Comparison of ENCODE assay signal across 12 cellular contexts in genomic region chr10:89001428-89002072, GRCh38. TPM values are rescaled to one million over a fixed set of nuclear protein-coding genes. Genes with fewer than 3 reads are reported as not detected.
DNase-seq lines count a peak whose midpoint lies in the region; ATAC-seq and TF ChIP-seq lines count a peak whose summit lies in the region.
"Had no signal": no experiment of that assay in that cellular context is flagged by ENCODE, and none has a peak within 500 bp of the region (broad histone marks: within the 10 kb centered on the region; RNA-seq: fewer than 3 reads in every experiment).

No MANE protein-coding gene starts in this region.

- intact Hi-C loops in heart left ventricle (cut with DNase I): no loop called here
- intact Hi-C loops in Right ventricle myocardium inferior (cut with DNase I): no loop called here
- intact Hi-C loops in lower lobe of right lung (cut with DNase I): no loop called here
- intact Hi-C loops in uterus (cut with DNase I; ENCODE audit: low total_unique reads): no loop called here

- H3K36me3 ChIP-seq in heart left ventricle (peaks cover 0 to 37% (median 25%) of the 10 kb centered on the region in 9 donors), brain microvascular endothelial cell (replicated peaks) (no peaks in the 10 kb centered on the region), lower lobe of right lung (peaks cover 26% of the 10 kb centered on the region), uterus (no peaks in the 10 kb centered on the region)
- H3K36me3 ChIP-seq: BLaER1 had no signal

- no peaks in the 10 kb centered on the region for H3K9me3 ChIP-seq in heart left ventricle
- no peaks in the 10 kb centered on the region for H3K9me3 ChIP-seq in lower lobe of right lung
- H3K9me3 ChIP-seq in uterus: no peaks in the 10 kb centered on the region
- H3K9me3 ChIP-seq: BLaER1, MG63, SJSA1 had no signal

- ATAC-seq in heart left ventricle: peak in 2 of 4 donors; percentile 32 to 39
- no peak for ATAC-seq in Right ventricle myocardium inferior
- peak in 1 of 2 donors; percentile 45 for ATAC-seq in lower lobe of right lung

- 52 to 73% (median 59%) methylated on average over 7 of the region's 7 CpGs for WGBS in heart left ventricle, 4 donors

- peak overlapping the region in 4 of 12 donors; percentile 8 to 44 (median 24) for H3K4me3 ChIP-seq in heart left ventricle
- H3K4me3 ChIP-seq in brain microvascular endothelial cell (ENCODE audit: low read depth, low read length): no peak overlapping the region
- H3K4me3 ChIP-seq in lower lobe of right lung: peak overlapping the region; percentile 9
- no peak overlapping the region for H3K4me3 ChIP-seq in uterus
- H3K4me3 ChIP-seq: BLaER1 had no signal

- peaks cover 0 to 58% (median 11%) of the 10 kb centered on the region in 12 donors for H3K4me1 ChIP-seq in heart left ventricle
- H3K4me1 ChIP-seq in lower lobe of right lung: peaks cover 43% of the 10 kb centered on the region
- no peaks in the 10 kb centered on the region for H3K4me1 ChIP-seq in uterus
- H3K4me1 ChIP-seq: BLaER1 had no signal

- H3K27me3 ChIP-seq in heart left ventricle: no peaks in the 10 kb centered on the region
- H3K27me3 ChIP-seq in brain microvascular endothelial cell (replicated peaks): no peaks in the 10 kb centered on the region
- no peaks in the 10 kb centered on the region for H3K27me3 ChIP-seq in lower lobe of right lung (ENCODE audit: low read depth)
- H3K27me3 ChIP-seq in uterus: no peaks in the 10 kb centered on the region
- H3K27me3 ChIP-seq: BLaER1, MG63, SJSA1 had no signal

- DNase-seq in heart left ventricle (no peak), Right ventricle myocardium inferior (ENCODE audit: missing footprints) (no peak), brain microvascular endothelial cell (peak; percentile 14), lower lobe of right lung (no peak), uterus (no peak), NCI-H345 (lab: John Stamatoyannopoulos, UW) (no peak), NCI-H146 treated with DMSO at 0.1 percent for 48 hours (lab: John Stamatoyannopoulos, UW; ENCODE audit: unreplicated experiment) (no peak), OCI-M2 (lab: John Stamatoyannopoulos, UW; ENCODE audit: unreplicated experiment) (no peak)
- DNase-seq: activated gamma-delta T cell treated with Interleukin-2 at 50 U/mL for 16 hours, MG63 had no signal

- TF ChIP-seq CTCF in heart left ventricle (IDR thresholded peaks at IDR 0.05) (no peak), brain microvascular endothelial cell (IDR thresholded peaks at IDR 0.05; ENCODE audit: low read depth, low read length, missing control alignments) (no peak), lower lobe of right lung (IDR thresholded peaks at IDR 0.05) (no peak), uterus (IDR thresholded peaks at IDR 0.05) (no peak)

- TF ChIP-seq POLR2A in heart left ventricle (IDR thresholded peaks at IDR 0.05): no peak
- TF ChIP-seq POLR2A in uterus (IDR thresholded peaks at IDR 0.05): no peak

- in situ Hi-C loops in brain microvascular endothelial cell (cut with HindIII; ENCODE audit: low pct_ligation_motif_present, low sequenced_read_pairs): loop anchor here (25.0 kb wide), 1 partner anchor 211 kb away; the partner anchor contains the start of gene CH25H

- peak overlapping the region in 10 of 12 donors; percentile 5 to 63 (median 48) for H3K27ac ChIP-seq in heart left ventricle
- H3K27ac ChIP-seq in brain microvascular endothelial cell: no peak overlapping the region
- H3K27ac ChIP-seq in lower lobe of right lung: peak overlapping the region; percentile 71
- peak overlapping the region; percentile 52 to 99 for H3K27ac ChIP-seq in uterus
- H3K27ac ChIP-seq: BLaER1, SJSA1 had no signal

RNA-seq across cellular contexts. Expression of gene FAS, which starts 11.0 kb away (rescaled TPM):
- total RNA-seq in heart left ventricle (10 to 100 TPM in 2 of 9 donors, 1 to 10 TPM in 7; 2.6 to 15.6 (median 5.1) TPM), Right ventricle myocardium inferior (4.7 TPM), lower lobe of right lung (35.7 TPM), uterus (100 to 1,000 TPM in 1 of 4 donors, 10 to 100 TPM in 3; 14.4 to 133 (median 48.7) TPM)
- polyA plus RNA-seq in heart left ventricle: 1 to 10 TPM; 1.6 to 3.2 TPM

RNA-seq across cellular contexts. Expression of gene ACTA2, which starts 49.0 kb away (rescaled TPM):
- total RNA-seq in heart left ventricle: 100 to 1,000 TPM in 4 of 9 donors, 10 to 100 TPM in 5; 70.9 to 244 (median 86.7) TPM
- polyA plus RNA-seq in heart left ventricle: 100 to 1,000 TPM; 110 to 122 TPM
- 75.2 TPM for total RNA-seq in Right ventricle myocardium inferior
- total RNA-seq in lower lobe of right lung: 204 TPM
- total RNA-seq in uterus: 1,000 to 10,000 TPM; 2,685 to 5,347 (median 3,837) TPM

Comparison
In these comparisons a context has a peak if more than half of its experiments do, and no peak if none do; other contexts are left out.
1. RNA of gene ACTA2, which starts 49.0 kb away (total RNA-seq): 2,685 to 5,347 TPM in uterus; 204 TPM in lower lobe of right lung (single experiment), 70.9 to 244 TPM in heart left ventricle and 75.2 TPM in Right ventricle myocardium inferior (single experiment); every median in the first group is over 10 times any median in the second.